In the genomic region with DNA sequence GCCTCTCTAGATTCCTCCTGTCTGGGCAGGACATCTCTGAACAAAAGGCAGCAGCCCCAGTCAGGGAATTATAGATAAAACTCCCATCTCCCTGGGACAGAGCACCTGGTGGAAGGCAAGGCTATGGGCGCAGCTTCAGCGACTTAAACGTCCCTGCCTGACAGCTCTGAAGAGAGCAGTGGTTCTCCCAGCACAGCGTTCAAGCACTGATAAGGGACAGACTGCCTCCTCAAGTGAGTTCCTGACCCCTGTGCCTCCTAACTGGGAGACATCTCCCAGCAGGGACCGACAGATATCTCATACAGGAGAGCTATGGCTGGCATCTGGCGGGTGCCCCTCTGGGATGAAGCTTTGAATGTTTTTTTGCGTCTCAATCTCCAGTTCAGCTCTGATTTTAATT, we compare ENCODE assay signal across 25 cellular contexts.
A peak's percentile ranks its signal among the peaks of the same experiment; 100 is the strongest.
DNase-seq lines count a peak whose midpoint lies in the region; ATAC-seq, FAIRE-seq and TF ChIP-seq lines count a peak whose summit lies in the region.
"Had no signal": no experiment of that assay in that cellular context is flagged by ENCODE, and none has a peak within 500 bp of the region (broad histone marks: within the 10 kb centered on the region; RNA-seq: fewer than 3 reads in every experiment).

No MANE protein-coding gene starts in this region.

- H4K20me1 ChIP-seq in K562 (replicated peaks; ENCODE audit: control insufficient read depth, insufficient read depth, low read length): no peaks in the 10 kb centered on the region
- H4K20me1 ChIP-seq: BLaER1 treated with 17β-estradiol and CSF1 and Interleukin-3, amounts not matched to agents 10 nM and 100 nM had no signal

- no peak overlapping the region for H2AFZ ChIP-seq in K562 (ENCODE audit: low read depth, low read length)

- intact Hi-C loops in K562 (cut with micrococcal nuclease): no loop called here

- TF ChIP-seq CTCF in K562 (IDR thresholded peaks at IDR 0.05 in 2 of 3, conservative IDR thresholded peaks at IDR 0.05 in 1 of 3; ENCODE audit: insufficient read depth in 2 of 3, low read depth in 1 of 3, low read length in 3 of 3): no peak
- TF ChIP-seq CTCF in nephron progenitor cell (IDR thresholded peaks at IDR 0.05): no peak
- no peak for TF ChIP-seq CTCF in GM13976 (IDR thresholded peaks at IDR 0.05; ENCODE audit: borderline replicate concordance, control extremely low read depth, extremely low read depth, insufficient read depth, missing control alignments)

- POLR2A ChIA-PET in K562 (lab: Yijun Ruan, JAX): no interaction called here

- H3K27me3 Mint-ChIP-seq in nephron progenitor cell (ENCODE audit: low read depth, poor library complexity): peaks cover 1% of the 10 kb centered on the region
- H3K27me3 Mint-ChIP-seq: CD4-positive, alpha-beta T cell; CD8-positive, alpha-beta memory T cell had no signal

- in situ Hi-C loops in K562 (cut with MboI): no loop called here
- in situ Hi-C loops in GM13976 (cut with MboI; ENCODE audit: low sequenced_read_pairs, unreplicated experiment): no loop called here

- no peak overlapping the region for H3K4me2 ChIP-seq in K562 (ENCODE audit: insufficient read depth, low read length)
- H3K4me2 ChIP-seq: A549; BLaER1 treated with 17β-estradiol and CSF1 and Interleukin-3, amounts not matched to agents 10 nM and 100 nM; GM23338 had no signal

- H3K27ac ChIP-seq in K562 (ENCODE audit: extremely low read depth, low read depth, low read length): no peak overlapping the region
- H3K27ac ChIP-seq: A549; BLaER1 treated with 17β-estradiol and CSF1 and Interleukin-3, amounts not matched to agents 10 nM and 100 nM had no signal

- peaks cover 18% of the 10 kb centered on the region for H3K9me3 Mint-ChIP-seq in nephron progenitor cell
- H3K9me3 Mint-ChIP-seq: GM23338 had no signal

- TF ChIP-seq EP300 in K562 (IDR thresholded peaks at IDR 0.05; ENCODE audit: low read length): no peak

- no peak for TF ChIP-seq POLR2A in K562 (conservative IDR thresholded peaks at IDR 0.05)

- H3K36me3 ChIP-seq in K562 (ENCODE audit: control insufficient read depth, insufficient read depth, low read length): no peaks in the 10 kb centered on the region
- H3K36me3 ChIP-seq: BE2C; BLaER1 treated with 17β-estradiol and CSF1 and Interleukin-3, amounts not matched to agents 10 nM and 100 nM had no signal

- CTCF ChIA-PET in K562 (lab: Yijun Ruan, JAX; ENCODE audit: low intra/inter-chr PET ratio): no interaction called here

- no TSS peak for BruUV-seq in K562 (replicated peaks; lab: Mats Ljungman, UMichigan)

- ATAC-seq in K562: no peak
- ATAC-seq: A549, GM12878, GM23338, HCT116 had no signal

- H3K9me3 ChIP-seq in K562 (replicated peaks; ENCODE audit: control insufficient read depth, insufficient read depth, low read depth, low read length): no peaks in the 10 kb centered on the region
- H3K9me3 ChIP-seq: A549, BE2C had no signal

- peaks cover 16% of the 10 kb centered on the region for H3K4me1 Mint-ChIP-seq in nephron progenitor cell
- H3K4me1 Mint-ChIP-seq: CD14-positive monocyte; CD8-positive, alpha-beta memory T cell had no signal

- no peak overlapping the region for H3K4me3 ChIP-seq in K562
- H3K4me3 ChIP-seq: A549; BLaER1 treated with 17β-estradiol and CSF1 and Interleukin-3, amounts not matched to agents 10 nM and 100 nM; GM12878; GM23338 had no signal

- no peaks in the 10 kb centered on the region for H3K4me1 ChIP-seq in K562 (replicated peaks in 1 of 2; ENCODE audit: control insufficient read depth in 2 of 2, insufficient read depth in 2 of 2, low read length in 2 of 2)
- H3K4me1 ChIP-seq: A549; BE2C; BLaER1 treated with 17β-estradiol and CSF1 and Interleukin-3, amounts not matched to agents 10 nM and 100 nM had no signal

- no peak overlapping the region for H3K9ac ChIP-seq in K562 (ENCODE audit: insufficient read depth in 1 of 2, low read depth in 2 of 2, low read length in 2 of 2)
- H3K9ac ChIP-seq: BLaER1 treated with 17β-estradiol and CSF1 and Interleukin-3, amounts not matched to agents 10 nM and 100 nM had no signal

- FAIRE-seq in K562 (lab: Jason Lieb, UNC): no peak
- FAIRE-seq: A549, D721Med, GM12878, GM18507 had no signal

- H3K9me1 ChIP-seq in K562 (ENCODE audit: control insufficient read depth, insufficient read depth, low read length): no peaks in the 10 kb centered on the region

- H3K36me3 Mint-ChIP-seq in nephron progenitor cell (ENCODE audit: low read depth): no peaks in the 10 kb centered on the region
- H3K36me3 Mint-ChIP-seq: CD14-positive monocyte; CD8-positive, alpha-beta memory T cell had no signal

- no peaks in the 10 kb centered on the region for H3K79me2 ChIP-seq in K562 (ENCODE audit: control insufficient read depth, insufficient read depth, low read length)

- H3K27ac Mint-ChIP-seq in nephron progenitor cell: peak overlapping the region; percentile 33
- H3K27ac Mint-ChIP-seq: CD14-positive monocyte; CD4-positive, alpha-beta T cell; CD8-positive, alpha-beta memory T cell; GM23338 had no signal

- DNase-seq in NCI-H82 (lab: John Stamatoyannopoulos, UW) (peak; percentile 1), NCI-H82 treated with DMSO at 0.1 percent for 48 hours (lab: John Stamatoyannopoulos, UW; ENCODE audit: unreplicated experiment) (no peak), K562 (ENCODE audit: extremely low read depth in 1 of 4, low spot score in 3 of 4) (peak in 1 of 4 experiments; percentile 11), nephron progenitor cell (no peak), GM13976 (ENCODE audit: low spot score) (no peak), iPS-NIHi7 (ENCODE audit: extremely low spot score) (no peak)
- DNase-seq: 8988T; ACHN; AML-193; BE2C; CD4-positive, alpha-beta T cell; CD8-positive, alpha-beta memory T cell; DMS 273 treated with DMSO at 0.1 percent for 48 hours; DMS79; EL; GDM1; H9 had no signal

- H3K27me3 ChIP-seq in K562 (ENCODE audit: control insufficient read depth in 2 of 2, insufficient read depth in 2 of 2, low read length in 2 of 2): peaks cover 0 to 9% of the 10 kb centered on the region in 2 experiments; a peak in 1 of 5 replicates
- H3K27me3 ChIP-seq: BE2C; BLaER1 treated with 17β-estradiol and CSF1 and Interleukin-3, amounts not matched to agents 10 nM and 100 nM had no signal

- no peak overlapping the region for H3K4me3 Mint-ChIP-seq in nephron progenitor cell
- H3K4me3 Mint-ChIP-seq: CD14-positive monocyte; CD4-positive, alpha-beta T cell; CD8-positive, alpha-beta memory T cell; GM23338; H9 had no signal

- WGBS in K562 (ENCODE audit: insufficient coverage, low coverage, missing lambda C conversion rate): 1% methylated on average over 5 of the region's 7 CpGs

- no peak for TF ChIP-seq RAD21 in K562 (CRISPR knock-in tag; conservative IDR thresholded peaks at IDR 0.05 in 1 of 2, IDR thresholded peaks at IDR 0.05 in 1 of 2)

TF ChIP-seq in K562, 482 proteins besides CTCF, POLR2A, EP300 and RAD21:
- TF ChIP-seq NCOA1 (IDR thresholded peaks at IDR 0.05; ENCODE audit: low read depth) (no peak), NFATC3 (IDR thresholded peaks at IDR 0.05) (no peak), ETV6 (IDR thresholded peaks at IDR 0.05; ENCODE audit: borderline replicate concordance in 1 of 2, low read depth in 2 of 2, low read length in 1 of 2) (no peak), ETV6 (CRISPR knock-in tag; IDR thresholded peaks at IDR 0.05; ENCODE audit: borderline replicate concordance) (no peak), CBFA2T3 (IDR thresholded peaks at IDR 0.05) (peak; percentile 17; the same call in 1 of the 2 replicates), HDAC8 (tag; IDR thresholded peaks at IDR 0.05) (no peak), PHF21A (IDR thresholded peaks at IDR 0.05; ENCODE audit: borderline replicate concordance, low read depth) (no peak)
